8 cellular contexts compared by ENCODE assay signal in the genomic region with DNA sequence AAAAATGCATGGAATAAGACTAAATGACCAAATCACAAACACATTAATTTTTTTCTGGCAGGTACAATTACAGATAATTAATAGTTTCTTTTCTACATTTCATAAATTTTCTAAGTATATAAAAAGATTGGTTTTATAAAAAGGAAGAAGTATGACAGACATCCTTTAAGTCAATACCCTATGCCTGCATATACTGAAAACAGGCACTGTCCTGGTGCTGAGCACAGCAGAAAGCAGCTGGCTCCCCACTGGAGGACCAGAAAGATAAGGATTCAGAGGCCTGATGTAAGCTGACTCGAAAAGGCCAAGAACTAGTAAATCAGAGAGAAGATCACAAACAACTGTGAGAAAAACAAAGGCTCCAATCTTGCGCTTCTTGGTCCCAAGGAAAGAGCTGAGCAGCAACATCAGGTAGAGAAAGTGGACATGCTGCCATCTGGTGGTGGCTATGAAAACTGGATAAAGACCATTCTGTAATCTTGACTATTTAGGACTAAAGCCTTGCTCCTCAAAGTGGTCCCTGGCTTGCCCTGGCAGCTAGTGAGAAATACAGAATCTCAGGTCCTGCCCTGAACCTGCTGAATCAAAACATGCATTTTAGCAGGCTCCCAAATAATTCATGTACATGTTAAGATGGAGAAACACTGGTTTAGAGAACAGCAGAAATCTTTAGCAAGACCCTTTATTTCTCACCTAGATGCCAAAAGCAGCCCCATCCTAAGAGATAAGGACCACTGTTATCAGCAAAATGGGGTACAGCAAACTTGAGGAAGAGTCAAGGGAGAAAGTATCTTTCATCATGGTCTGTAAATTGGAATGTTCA.
DNase-seq lines count a peak whose midpoint lies in the region; ATAC-seq and TF ChIP-seq lines count a peak whose summit lies in the region.

No MANE protein-coding gene starts in this region.

- peak; percentile 86 for TF ChIP-seq CTCF in progenitor cell of endocrine pancreas (IDR thresholded peaks at IDR 0.05; ENCODE audit: unreplicated experiment)

- ATAC-seq in GM21723 (IDR thresholded peaks at IDR 0.05; ENCODE audit: unreplicated experiment), result peak; percentile 92

- H3K27me3 Mint-ChIP-seq in progenitor cell of endocrine pancreas, result no peaks in the 10 kb centered on the region

- no peaks in the 10 kb centered on the region for H3K36me3 Mint-ChIP-seq in progenitor cell of endocrine pancreas (ENCODE audit: insufficient read depth)

- intact Hi-C loops in head of caudate nucleus (cut with DNase I), result no loop called here

- in situ Hi-C loops in KBM-7 (cut with MboI; ENCODE audit: low pct_unique_long_range_greater_than_20kb, low sequenced_read_pairs), result no loop called here

- no peaks in the 10 kb centered on the region for H3K9me3 Mint-ChIP-seq in progenitor cell of endocrine pancreas (ENCODE audit: low read depth)

- no peaks in the 10 kb centered on the region for H3K4me1 Mint-ChIP-seq in progenitor cell of endocrine pancreas (ENCODE audit: low read depth)

- H3K4me3 Mint-ChIP-seq in progenitor cell of endocrine pancreas (ENCODE audit: low read depth), result no peak overlapping the region

- DNase-seq in GM04503 (ENCODE audit: low read depth) (peak; percentile 11), KBM-7 (peak; percentile 67), SHP77 treated with DMSO at 0.1 percent for 48 hours (lab: John Stamatoyannopoulos, UW) (peak; percentile 46), head of caudate nucleus (peak in 39 of 42 donors; percentile 25 to 86 (median 61)), progenitor cell of endocrine pancreas (ENCODE audit: low spot score, unreplicated experiment) (peak; percentile 18)
- peak; percentile 48 for DNase-seq in activated naive CD4-positive, alpha-beta T cell treated with anti-CD3 and anti-CD28 coated beads, Interleukin-2, amount 50 U/mL, for 16 hours
- DNase-seq in NK-92 treated with Interleukin-12 subunit alpha and Interleukin-12 subunit beta, amount 100 ng/mL, for 24 hours (lab: John Stamatoyannopoulos, UW), result no peak

- H3K27ac Mint-ChIP-seq in progenitor cell of endocrine pancreas, result no peak overlapping the region
